1 cellular context compared by ENCODE assay signal in genomic region chr7:56047446-56048116, GRCh38.
TF ChIP-seq lines count a peak whose summit lies in the region.

No MANE protein-coding gene starts in this region.

TF ChIP-seq in A549, 52 proteins besides CTCF, POLR2A, EP300 and RAD21:
- TF ChIP-seq USF2 (IDR thresholded peaks at IDR 0.05), result peak; percentile 24; the same call in 1 of the 2 replicates
- TF ChIP-seq, protein P1, sequence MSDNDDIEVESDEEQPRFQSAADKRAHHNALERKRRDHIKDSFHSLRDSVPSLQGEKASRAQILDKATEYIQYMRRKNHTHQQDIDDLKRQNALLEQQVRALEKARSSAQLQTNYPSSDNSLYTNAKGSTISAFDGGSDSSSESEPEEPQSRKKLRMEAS (IDR thresholded peaks at IDR 0.05), result 0 out of 2 replicates have a peak, but pooled peaks have one; percentile 2
TF ChIP-seq in A549: peak in this region for 2; not testable (repeated sequence) for 50.
